8 cellular contexts compared by ENCODE assay signal in genomic region chr2:238847841-238848565, GRCh38. TPM values are rescaled to one million over a fixed set of nuclear protein-coding genes. Genes with fewer than 3 reads are reported as not detected.
DNase-seq lines count a peak whose midpoint lies in the region; ATAC-seq and TF ChIP-seq lines count a peak whose summit lies in the region.

Gene TWIST2, plus strand, starts transcription at chr2:238848085. Its CDS starts 131 bp downstream, at chr2:238848216.

- no peaks in the 10 kb centered on the region for H3K79me2 ChIP-seq in PC-9 (ENCODE audit: low read depth)

- H3K27ac Mint-ChIP-seq in stimulated activated naive B cell treated with anti-CD40 and anti-IgM and Interleukin-4, amounts not matched to agents 10 μg/mL and 1 μg/mL and 100 μg/mL, for 72 hours: no peak within 1 kb of the TSS

- no peaks in the 10 kb centered on the region for H3K9me3 Mint-ChIP-seq in stimulated activated naive B cell treated with anti-CD40 and anti-IgM and Interleukin-4, amounts not matched to agents 10 μg/mL and 1 μg/mL and 100 μg/mL, for 72 hours

- no peaks in the 10 kb centered on the region for H3K36me3 ChIP-seq in BLaER1
- no peaks in the 10 kb centered on the region for H3K36me3 ChIP-seq in PC-9 (ENCODE audit: low read depth)

- no peak within 1 kb of the TSS for H3K9ac ChIP-seq in BLaER1

- intact Hi-C loops in PC-9 (cut with micrococcal nuclease; ENCODE audit: unreplicated experiment): no loop called here

- H3K4me3 Mint-ChIP-seq in stimulated activated naive B cell treated with anti-CD40 and anti-IgM and Interleukin-4, amounts not matched to agents 10 μg/mL and 1 μg/mL and 100 μg/mL, for 72 hours: peak within 1 kb of the TSS in 1 of 2 donors; percentile 14

- peaks cover 35% of the 10 kb centered on the region for H3K9me3 ChIP-seq in BLaER1
- H3K9me3 ChIP-seq in PC-9 (ENCODE audit: insufficient read depth, low read depth): no peaks in the 10 kb centered on the region

- H3K27me3 Mint-ChIP-seq in stimulated activated naive B cell treated with anti-CD40 and anti-IgM and Interleukin-4, amounts not matched to agents 10 μg/mL and 1 μg/mL and 100 μg/mL, for 72 hours: peaks cover 20 to 47% of the 10 kb centered on the region in 2 donors

- H3K4me2 ChIP-seq in BLaER1 (peak within 1 kb of the TSS; percentile 50), PC-9 (no peak within 1 kb of the TSS)

- TSS peak; percentile 65 for BruUV-seq in PC-9 (replicated peaks; lab: Mats Ljungman, UMichigan)

- H3K27me3 ChIP-seq in BLaER1: peaks cover 57% of the 10 kb centered on the region
- H3K27me3 ChIP-seq in PC-9 (ENCODE audit: insufficient read depth, low read depth): peaks cover 47% of the 10 kb centered on the region

- H4K20me1 ChIP-seq in BLaER1: no peaks in the 10 kb centered on the region
- H4K20me1 ChIP-seq in PC-9 (ENCODE audit: insufficient read depth): no peaks in the 10 kb centered on the region

- ATAC-seq in stimulated activated naive B cell treated with anti-CD40 and anti-IgM and Interleukin-4, amounts not matched to agents 10 μg/mL and 1 μg/mL and 100 μg/mL, for 72 hours (replicated peaks): no peak
- ATAC-seq in GM21515 (IDR thresholded peaks at IDR 0.05; ENCODE audit: unreplicated experiment): no peak

- no peaks in the 10 kb centered on the region for H3K36me3 Mint-ChIP-seq in stimulated activated naive B cell treated with anti-CD40 and anti-IgM and Interleukin-4, amounts not matched to agents 10 μg/mL and 1 μg/mL and 100 μg/mL, for 72 hours

- H3K27ac ChIP-seq in BLaER1 (no peak within 1 kb of the TSS), PC-9 (no peak within 1 kb of the TSS)

- DNase-seq in PC-9 (peak in 1 of 2 experiments; percentile 68), fibroblast of the conjunctiva (ENCODE audit: low read depth) (peak; percentile 92), non-pigmented ciliary epithelial cell (ENCODE audit: low read depth) (peak; percentile 73), NCI-H2107 treated with DMSO at 0.1 percent for 48 hours (lab: John Stamatoyannopoulos, UW; ENCODE audit: unreplicated experiment) (no peak), NCI-H774 (lab: John Stamatoyannopoulos, UW) (no peak)
- no peak for DNase-seq in stimulated activated naive B cell treated with anti-CD40 and anti-IgM and Interleukin-4, amounts not matched to agents 10 μg/mL and 1 μg/mL and 100 μg/mL, for 72 hours

- H3K9me2 ChIP-seq in PC-9 (ENCODE audit: insufficient read depth): no peaks in the 10 kb centered on the region

- no peak for TF ChIP-seq CTCF in PC-9 (conservative IDR thresholded peaks at IDR 0.05)

- H3K4me3 ChIP-seq in BLaER1 (peak within 1 kb of the TSS; percentile 47), PC-9 (no peak within 1 kb of the TSS)

- POLR2A ChIA-PET in PC-9 (lab: Charles Lee; ENCODE audit: unreplicated experiment): interaction anchor here (0.6 kb wide), 2 partner anchors 21 to 372 kb away, joined by 3 to 7 read pairs; no protein-coding TSS in a partner anchor

- no peaks in the 10 kb centered on the region for H3F3A ChIP-seq in PC-9 (ENCODE audit: insufficient read depth, low read depth)

- H3K4me1 ChIP-seq in BLaER1 (peaks cover 8% of the 10 kb centered on the region; the same call in 1 of the 2 replicates), PC-9 (replicated peaks; ENCODE audit: insufficient read depth) (no peaks in the 10 kb centered on the region)

- CTCF ChIA-PET in PC-9 (lab: Charles Lee): no interaction called here

- no peak within 1 kb of the TSS for H2AFZ ChIP-seq in PC-9

- H3K4me1 Mint-ChIP-seq in stimulated activated naive B cell treated with anti-CD40 and anti-IgM and Interleukin-4, amounts not matched to agents 10 μg/mL and 1 μg/mL and 100 μg/mL, for 72 hours: no peaks in the 10 kb centered on the region

RNA-seq across cellular contexts. Expression of gene TWIST2, which starts in this region (rescaled TPM):
- total RNA-seq in PC-9 (2021): 4.1 and 5.0 TPM in 2 replicates

Comparison
In these comparisons a context has a peak if more than half of its experiments do, and no peak if none do; other contexts are left out.
1. DNase-seq: peak in fibroblast of the conjunctiva (single experiment) and non-pigmented ciliary epithelial cell (single experiment); none in stimulated activated naive B cell treated with anti-CD40 and anti-IgM and Interleukin-4, amounts not matched to agents 10 μg/mL and 1 μg/mL and 100 μg/mL, for 72 hours (single experiment), NCI-H2107 treated with DMSO at 0.1 percent for 48 hours (single experiment) and NCI-H774 (single experiment).